9 cellular contexts compared by ENCODE assay signal in the genomic region with DNA sequence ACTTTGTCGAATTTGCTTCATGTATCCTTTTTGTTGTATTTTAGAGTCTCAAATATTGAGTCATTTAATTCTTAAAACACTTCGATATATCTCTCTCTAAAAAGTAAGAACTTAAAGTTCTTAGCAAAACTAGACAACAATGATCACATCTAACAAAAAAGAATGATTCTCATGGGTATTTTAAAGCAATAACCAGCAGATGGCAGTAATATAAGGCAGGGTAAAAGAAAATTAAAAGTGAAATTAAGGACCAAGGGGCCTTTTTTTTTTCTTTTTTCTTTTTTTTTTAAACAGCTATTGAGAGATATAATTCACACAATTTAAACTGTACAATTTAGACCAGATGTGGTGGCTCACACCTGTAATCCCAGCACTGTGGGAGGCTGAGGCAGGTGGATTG. TPM values are rescaled to one million over a fixed set of nuclear protein-coding genes. Genes with fewer than 3 reads are reported as not detected.
DNase-seq lines count a peak whose midpoint lies in the region; ATAC-seq and TF ChIP-seq lines count a peak whose summit lies in the region.
"Had no signal": no experiment of that assay in that cellular context is flagged by ENCODE, and none has a peak within 500 bp of the region (broad histone marks: within the 10 kb centered on the region; RNA-seq: fewer than 3 reads in every experiment).

No MANE protein-coding gene starts in this region.

- intact Hi-C loops in Panc1 (cut with micrococcal nuclease; ENCODE audit: unreplicated experiment), result no loop called here

- no peak for ATAC-seq in Panc1
- no peak for ATAC-seq in HG02571 (IDR thresholded peaks at IDR 0.05; ENCODE audit: unreplicated experiment)
- ATAC-seq in GM19328 (IDR thresholded peaks at IDR 0.05; ENCODE audit: unreplicated experiment), result no peak

- no peak overlapping the region for H3K4me3 ChIP-seq in Panc1 (ENCODE audit: low read depth in 2 of 2, low read length in 2 of 2)

- TF ChIP-seq CTCF in GM10248 (IDR thresholded peaks at IDR 0.05; ENCODE audit: control extremely low read depth, extremely low read depth, low read depth, missing control alignments) (peak; percentile 25), Panc1 (IDR thresholded peaks at IDR 0.05) (peak; percentile 56; the same call in 1 of the 2 replicates)

- H3K4me1 ChIP-seq in Panc1 (ENCODE audit: control insufficient read depth, insufficient read depth, low read length), result no peaks in the 10 kb centered on the region

- no TSS peak for BruUV-seq in Panc1 (replicated peaks; lab: Mats Ljungman, UMichigan)

- no peaks in the 10 kb centered on the region for H3K9me3 ChIP-seq in Panc1 (ENCODE audit: control insufficient read depth, insufficient read depth, low read depth, low read length)

- POLR2A ChIA-PET in GM10248 (lab: Yijun Ruan, JAX) (no interaction called here), Panc1 (lab: Charles Lee) (no interaction called here)

- H3K27ac ChIP-seq in Panc1 (ENCODE audit: low read length), result no peak overlapping the region

- in situ Hi-C loops in ACHN (cut with HindIII; ENCODE audit: low pct_ligation_motif_present, low pct_unique_long_range_greater_than_20kb, low sequenced_read_pairs), result no loop called here
- in situ Hi-C loops in Panc1 (cut with HindIII; ENCODE audit: low pct_unique_long_range_greater_than_20kb, low sequenced_read_pairs), result no loop called here

- CTCF ChIA-PET in GM10248 (lab: Yijun Ruan, JAX), result no interaction called here
- CTCF ChIA-PET in Panc1 (lab: Charles Lee), result interaction anchor here (0.6 kb wide), 1 partner anchor 10 kb away, joined by 4 read pairs; the partner anchor contains the start of gene AOX1

- DNase-seq in ACHN (peak; percentile 48), GM10248 (ENCODE audit: extremely low spot score) (peak; percentile 18), Panc1 (ENCODE audit: low read depth, low spot score) (no peak), fibroblast of peridontal ligament (ENCODE audit: extremely low read depth) (peak; percentile 58), COLO668 (lab: John Stamatoyannopoulos, UW; ENCODE audit: unreplicated experiment) (no peak), NCI-H1105 treated with DMSO at 0.1 percent for 48 hours (lab: John Stamatoyannopoulos, UW) (no peak)
- DNase-seq: activated naive CD4-positive, alpha-beta T cell treated with anti-CD3 and anti-CD28 coated beads, Interleukin-2, amount 50 U/mL, for 16 hours had no signal

- H3K27me3 ChIP-seq in Panc1 (ENCODE audit: control insufficient read depth, insufficient read depth, low read length), result no peaks in the 10 kb centered on the region

- H3K36me3 ChIP-seq in Panc1 (ENCODE audit: control insufficient read depth, insufficient read depth, low read length), result peaks cover 15% of the 10 kb centered on the region; the same call in 1 of the 2 replicates

RNA-seq across cellular contexts. Expression of gene AOX1, which starts 9.9 kb away (rescaled TPM):
- total RNA-seq in Panc1 (2021; ENCODE audit: unreplicated experiment), result 3.0 TPM
- 2.9 TPM for polyA plus RNA-seq in Panc1 (2012; ENCODE audit: insufficient read length)

RNA-seq across cellular contexts. Expression of gene SGO2, which starts 50.0 kb away (rescaled TPM):
- 34.0 TPM for total RNA-seq in Panc1 (2021; ENCODE audit: unreplicated experiment)
- 5.4 TPM for polyA plus RNA-seq in Panc1 (2012; ENCODE audit: insufficient read length)

Comparison
In these comparisons a context has a peak if more than half of its experiments do, and no peak if none do; other contexts are left out.
1. DNase-seq: peak in ACHN (single experiment), GM10248 (single experiment) and fibroblast of peridontal ligament (single experiment); none in Panc1 (single experiment), COLO668 (single experiment) and NCI-H1105 treated with DMSO at 0.1 percent for 48 hours (single experiment).